Comparison of ENCODE assay signal across 8 cellular contexts in genomic region chr5:121025671-121026070, GRCh38.
"Had no signal": no experiment of that assay in that cellular context is flagged by ENCODE, and none has a peak within 500 bp of the region (broad histone marks: within the 10 kb centered on the region; RNA-seq: fewer than 3 reads in every experiment).

No MANE protein-coding gene starts in this region.

- ATAC-seq: GM23338, HepG2, K562 had no signal

- H3K4me1 Mint-ChIP-seq: IgD-negative memory B cell had no signal

- H3K36me3 Mint-ChIP-seq: IgD-negative memory B cell had no signal

- H2AFZ ChIP-seq: GM23338 had no signal

- H3K27me3 Mint-ChIP-seq: IgD-negative memory B cell had no signal

- H3K4me3 ChIP-seq: GM23338, K562 had no signal

- H3K4me2 ChIP-seq: GM23338 had no signal

- DNase-seq: H9, HCEC 1CT, KG1 had no signal

- H3K9me3 Mint-ChIP-seq: GM23338, H9 had no signal

- H3K4me3 Mint-ChIP-seq: GM23338, H9, IgD-negative memory B cell had no signal

- H3K27ac Mint-ChIP-seq: GM23338, H9, IgD-negative memory B cell had no signal

- H3K27ac ChIP-seq: HL-60 had no signal
